2 cellular contexts compared by ENCODE assay signal in the genomic region with DNA sequence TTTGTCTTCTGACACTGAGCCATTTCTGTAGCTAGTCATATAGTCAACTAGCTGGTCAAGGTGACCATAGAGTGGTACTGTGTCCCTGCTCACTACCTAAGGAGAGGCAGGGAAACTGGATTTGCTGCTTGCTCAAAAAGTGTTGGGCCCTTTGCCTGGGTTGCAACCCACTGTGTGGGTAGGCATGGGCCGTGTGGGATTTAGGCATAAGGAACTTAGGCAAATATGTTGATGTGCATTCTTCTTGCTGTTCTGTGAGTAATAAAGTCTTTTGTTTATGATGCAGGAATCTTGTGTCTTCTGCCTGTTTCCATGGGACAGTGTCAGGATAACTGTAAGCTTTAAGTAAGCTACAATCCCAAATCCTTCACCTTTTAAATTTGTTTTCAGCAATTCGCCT.
TF ChIP-seq lines count a peak whose summit lies in the region.

No MANE protein-coding gene starts in this region.

TF ChIP-seq in GM23338, 12 proteins besides CTCF, POLR2A, EP300 and RAD21:
- TF ChIP-seq, protein P1, sequence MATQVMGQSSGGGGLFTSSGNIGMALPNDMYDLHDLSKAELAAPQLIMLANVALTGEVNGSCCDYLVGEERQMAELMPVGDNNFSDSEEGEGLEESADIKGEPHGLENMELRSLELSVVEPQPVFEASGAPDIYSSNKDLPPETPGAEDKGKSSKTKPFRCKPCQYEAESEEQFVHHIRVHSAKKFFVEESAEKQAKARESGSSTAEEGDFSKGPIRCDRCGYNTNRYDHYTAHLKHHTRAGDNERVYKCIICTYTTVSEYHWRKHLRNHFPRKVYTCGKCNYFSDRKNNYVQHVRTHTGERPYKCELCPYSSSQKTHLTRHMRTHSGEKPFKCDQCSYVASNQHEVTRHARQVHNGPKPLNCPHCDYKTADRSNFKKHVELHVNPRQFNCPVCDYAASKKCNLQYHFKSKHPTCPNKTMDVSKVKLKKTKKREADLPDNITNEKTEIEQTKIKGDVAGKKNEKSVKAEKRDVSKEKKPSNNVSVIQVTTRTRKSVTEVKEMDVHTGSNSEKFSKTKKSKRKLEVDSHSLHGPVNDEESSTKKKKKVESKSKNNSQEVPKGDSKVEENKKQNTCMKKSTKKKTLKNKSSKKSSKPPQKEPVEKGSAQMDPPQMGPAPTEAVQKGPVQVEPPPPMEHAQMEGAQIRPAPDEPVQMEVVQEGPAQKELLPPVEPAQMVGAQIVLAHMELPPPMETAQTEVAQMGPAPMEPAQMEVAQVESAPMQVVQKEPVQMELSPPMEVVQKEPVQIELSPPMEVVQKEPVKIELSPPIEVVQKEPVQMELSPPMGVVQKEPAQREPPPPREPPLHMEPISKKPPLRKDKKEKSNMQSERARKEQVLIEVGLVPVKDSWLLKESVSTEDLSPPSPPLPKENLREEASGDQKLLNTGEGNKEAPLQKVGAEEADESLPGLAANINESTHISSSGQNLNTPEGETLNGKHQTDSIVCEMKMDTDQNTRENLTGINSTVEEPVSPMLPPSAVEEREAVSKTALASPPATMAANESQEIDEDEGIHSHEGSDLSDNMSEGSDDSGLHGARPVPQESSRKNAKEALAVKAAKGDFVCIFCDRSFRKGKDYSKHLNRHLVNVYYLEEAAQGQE (IDR thresholded peaks at IDR 0.05; ENCODE audit: unreplicated experiment), result no peak
- TF ChIP-seq NANOG (IDR thresholded peaks at IDR 0.05; ENCODE audit: borderline replicate concordance) (no peak), POLR2AphosphoS5 (IDR thresholded peaks at IDR 0.05; ENCODE audit: low read depth) (no peak), ZNF331 (CRISPR knock-in tag; IDR thresholded peaks at IDR 0.05; ENCODE audit: low read depth) (no peak), STAT1 (IDR thresholded peaks at IDR 0.05; ENCODE audit: unreplicated experiment) (no peak), ZNF114 (CRISPR knock-in tag; IDR thresholded peaks at IDR 0.05) (no peak), CREB1 (CRISPR knock-in tag; IDR thresholded peaks at IDR 0.05; ENCODE audit: low read depth) (no peak), EZH2phosphoT487 (IDR thresholded peaks at IDR 0.05; ENCODE audit: unreplicated experiment) (no peak)
- TF ChIP-seq, protein P2, sequence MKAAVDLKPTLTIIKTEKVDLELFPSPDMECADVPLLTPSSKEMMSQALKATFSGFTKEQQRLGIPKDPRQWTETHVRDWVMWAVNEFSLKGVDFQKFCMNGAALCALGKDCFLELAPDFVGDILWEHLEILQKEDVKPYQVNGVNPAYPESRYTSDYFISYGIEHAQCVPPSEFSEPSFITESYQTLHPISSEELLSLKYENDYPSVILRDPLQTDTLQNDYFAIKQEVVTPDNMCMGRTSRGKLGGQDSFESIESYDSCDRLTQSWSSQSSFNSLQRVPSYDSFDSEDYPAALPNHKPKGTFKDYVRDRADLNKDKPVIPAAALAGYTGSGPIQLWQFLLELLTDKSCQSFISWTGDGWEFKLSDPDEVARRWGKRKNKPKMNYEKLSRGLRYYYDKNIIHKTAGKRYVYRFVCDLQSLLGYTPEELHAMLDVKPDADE (IDR thresholded peaks at IDR 0.05), result no peak

TF ChIP-seq in H1, 55 proteins besides CTCF, POLR2A, EP300 and RAD21:
- no peak for TF ChIP-seq CEBPB (IDR thresholded peaks at IDR 0.05; ENCODE audit: low read depth, low read length)
